12 cellular contexts compared by ENCODE assay signal in genomic region chr2:218895326-218895725, GRCh38. TPM values are rescaled to one million over a fixed set of nuclear protein-coding genes. Genes with fewer than 3 reads are reported as not detected.
A peak's percentile ranks its signal among the peaks of the same experiment; 100 is the strongest.
DNase-seq lines count a peak whose midpoint lies in the region; ATAC-seq, FAIRE-seq and TF ChIP-seq lines count a peak whose summit lies in the region.
"Had no signal": no experiment of that assay in that cellular context is flagged by ENCODE, and none has a peak within 500 bp of the region (broad histone marks: within the 10 kb centered on the region; RNA-seq: fewer than 3 reads in every experiment).

No MANE protein-coding gene starts in this region.

- H3K79me2 ChIP-seq in hepatocyte = no peaks in the 10 kb centered on the region

- H3K27ac ChIP-seq in Panc1 (ENCODE audit: low read length) = peak overlapping the region; percentile 80
- H3K27ac ChIP-seq in hepatocyte = peak overlapping the region; percentile 71
- H3K27ac ChIP-seq in brain microvascular endothelial cell = no peak overlapping the region
- H3K27ac ChIP-seq: C4-2B, SJSA1 had no signal

- no peaks in the 10 kb centered on the region for H3K9me2 ChIP-seq in hepatocyte (replicated peaks; ENCODE audit: insufficient read depth)

- H3K9me3 ChIP-seq in Panc1 (ENCODE audit: control insufficient read depth, insufficient read depth, low read depth, low read length) (no peaks in the 10 kb centered on the region), hepatocyte (ENCODE audit: low read depth) (no peaks in the 10 kb centered on the region)

- peaks cover 54% of the 10 kb centered on the region for H3K4me1 ChIP-seq in Panc1 (ENCODE audit: control insufficient read depth, insufficient read depth, low read length)
- H3K4me1 ChIP-seq in hepatocyte (ENCODE audit: insufficient read depth) = peaks cover 51% of the 10 kb centered on the region

- no peaks in the 10 kb centered on the region for H3K36me3 ChIP-seq in Panc1 (ENCODE audit: control insufficient read depth, insufficient read depth, low read length)
- no peaks in the 10 kb centered on the region for H3K36me3 ChIP-seq in hepatocyte (replicated peaks; ENCODE audit: insufficient read depth, low read depth)
- no peaks in the 10 kb centered on the region for H3K36me3 ChIP-seq in brain microvascular endothelial cell (replicated peaks)
- H3K36me3 ChIP-seq: SJSA1 had no signal

- H3K4me2 ChIP-seq in hepatocyte = peak overlapping the region; percentile 45

- no peak overlapping the region for H2AFZ ChIP-seq in hepatocyte

- TF ChIP-seq CTCF in Panc1 (IDR thresholded peaks at IDR 0.05) (no peak), hepatocyte (IDR thresholded peaks at IDR 0.05; ENCODE audit: poor library complexity) (no peak), brain microvascular endothelial cell (IDR thresholded peaks at IDR 0.05; ENCODE audit: low read depth, low read length, missing control alignments) (no peak)

- no TSS peak for BruUV-seq in Panc1 (replicated peaks; lab: Mats Ljungman, UMichigan)

- H3K27me3 Mint-ChIP-seq in stimulated activated naive CD8-positive, alpha-beta T cell treated with anti-CD3 and anti-CD28 coated beads, Interleukin-15, Interleukin-2, amounts not matched to agents 100 ng/mL and 50 ng/mL, for 24 hours = peaks cover 17% of the 10 kb centered on the region

- intact Hi-C loops in Panc1 (cut with micrococcal nuclease; ENCODE audit: unreplicated experiment) = no loop called here

- H3K4me3 ChIP-seq in Panc1 (ENCODE audit: low read depth in 2 of 2, low read length in 2 of 2) (no peak overlapping the region), hepatocyte (no peak overlapping the region), brain microvascular endothelial cell (ENCODE audit: low read depth, low read length) (no peak overlapping the region)
- H3K4me3 ChIP-seq: SJSA1 had no signal

- no peak for ATAC-seq in stimulated activated naive CD8-positive, alpha-beta T cell treated with anti-CD3 and anti-CD28 coated beads, Interleukin-15, Interleukin-2, amounts not matched to agents 100 U/mL and 50 U/mL, for 24 hours
- ATAC-seq in Panc1 = no peak

- H3K9me3 Mint-ChIP-seq in stimulated activated naive CD8-positive, alpha-beta T cell treated with anti-CD3 and anti-CD28 coated beads, Interleukin-15, Interleukin-2, amounts not matched to agents 100 ng/mL and 50 ng/mL, for 24 hours = no peaks in the 10 kb centered on the region

- WGBS in hepatocyte (ENCODE audit: low lambda C conversion rate, missing lambda C conversion rate) = 38% methylated on average over 3 of the region's 3 CpGs

- H3K36me3 Mint-ChIP-seq in stimulated activated naive CD8-positive, alpha-beta T cell treated with anti-CD3 and anti-CD28 coated beads, Interleukin-15, Interleukin-2, amounts not matched to agents 100 ng/mL and 50 ng/mL, for 24 hours (ENCODE audit: low read depth) = no peaks in the 10 kb centered on the region

- CTCF ChIA-PET in Panc1 (lab: Charles Lee) = interaction anchor here (0.6 kb wide), 1 partner anchor 32 kb away, joined by 3 read pairs; no protein-coding TSS in a partner anchor

- no peak for FAIRE-seq in urothelium cell line (lab: Jason Lieb, UNC)

- no peak for DNase-seq in stimulated activated naive CD8-positive, alpha-beta T cell treated with anti-CD3 and anti-CD28 coated beads, Interleukin-15, Interleukin-2, amounts not matched to agents 100 U/mL and 50 U/mL, for 24 hours
- DNase-seq in Panc1 (ENCODE audit: low read depth, low spot score) = no peak
- DNase-seq in hepatocyte (ENCODE audit: low spot score) = peak; percentile 60
- peak; percentile 83 for DNase-seq in urothelium cell line (ENCODE audit: low spot score)
- no peak for DNase-seq in DMS114 treated with DMSO at 0.1 percent for 48 hours (lab: John Stamatoyannopoulos, UW; ENCODE audit: unreplicated experiment)
- DNase-seq in brain microvascular endothelial cell = no peak
- DNase-seq in DMS153 (lab: John Stamatoyannopoulos, UW) = no peak
- DNase-seq: activated CD8-positive, alpha-beta memory T cell treated with anti-CD3 and anti-CD28 coated beads for 24 hours; NCI-H2227 treated with DMSO at 0.1 percent for 48 hours had no signal

- H3K27ac Mint-ChIP-seq in stimulated activated naive CD8-positive, alpha-beta T cell treated with anti-CD3 and anti-CD28 coated beads, Interleukin-15, Interleukin-2, amounts not matched to agents 100 ng/mL and 50 ng/mL, for 24 hours = peak overlapping the region; percentile 88

- H3K27me3 ChIP-seq in Panc1 (ENCODE audit: control insufficient read depth, insufficient read depth, low read length) (no peaks in the 10 kb centered on the region), hepatocyte (peaks cover 69% of the 10 kb centered on the region), brain microvascular endothelial cell (replicated peaks) (peaks cover 95% of the 10 kb centered on the region)

- in situ Hi-C loops in Panc1 (cut with HindIII; ENCODE audit: low pct_unique_long_range_greater_than_20kb, low sequenced_read_pairs) = no loop called here
- in situ Hi-C loops in brain microvascular endothelial cell (cut with HindIII; ENCODE audit: low pct_ligation_motif_present, low sequenced_read_pairs) = no loop called here

- POLR2A ChIA-PET in Panc1 (lab: Charles Lee) = interaction anchor here (0.6 kb wide), 1 partner anchor 209 kb away, joined by 4 read pairs; no protein-coding TSS in a partner anchor

- peaks cover 64% of the 10 kb centered on the region for H3K4me1 Mint-ChIP-seq in stimulated activated naive CD8-positive, alpha-beta T cell treated with anti-CD3 and anti-CD28 coated beads, Interleukin-15, Interleukin-2, amounts not matched to agents 100 ng/mL and 50 ng/mL, for 24 hours (ENCODE audit: low read depth)

- peak overlapping the region; percentile 77 for H3K4me3 Mint-ChIP-seq in stimulated activated naive CD8-positive, alpha-beta T cell treated with anti-CD3 and anti-CD28 coated beads, Interleukin-15, Interleukin-2, amounts not matched to agents 100 ng/mL and 50 ng/mL, for 24 hours

- H4K20me1 ChIP-seq in hepatocyte (ENCODE audit: insufficient read depth, poor library complexity, severe bottlenecking) = no peaks in the 10 kb centered on the region

RNA-seq across cellular contexts. Expression of gene WNT10A, which starts 14.7 kb away (rescaled TPM):
- 9.2 TPM for total RNA-seq in Panc1 (2021; ENCODE audit: unreplicated experiment)
- 8.6 TPM for polyA plus RNA-seq in Panc1 (2012; ENCODE audit: insufficient read length)
- total RNA-seq in hepatocyte = 1.9 and 2.3 TPM in 2 replicates
- polyA plus RNA-seq in hepatocyte = 1.9 and 5.7 TPM in 2 replicates
- total RNA-seq: SJSA1 had no signal

RNA-seq across cellular contexts. Expression of gene WNT6, which starts 35.7 kb away (rescaled TPM):
- total RNA-seq in Panc1 (2021; ENCODE audit: unreplicated experiment) = 8.1 TPM
- 3.9 TPM for polyA plus RNA-seq in Panc1 (2012; ENCODE audit: insufficient read length)
- 7.1 and 11.3 TPM in 2 replicates for total RNA-seq in hepatocyte
- 22.8 and 39.3 TPM in 2 replicates for polyA plus RNA-seq in hepatocyte
- total RNA-seq: SJSA1 had no signal

Comparison
In these comparisons a context has a peak if more than half of its experiments do, and no peak if none do; other contexts are left out.
1. DNase-seq: peak in hepatocyte (single experiment) and urothelium cell line (single experiment); none in stimulated activated naive CD8-positive, alpha-beta T cell treated with anti-CD3 and anti-CD28 coated beads, Interleukin-15, Interleukin-2, amounts not matched to agents 100 U/mL and 50 U/mL, for 24 hours (single experiment), Panc1 (single experiment), DMS114 treated with DMSO at 0.1 percent for 48 hours (single experiment), brain microvascular endothelial cell (single experiment) and DMS153 (single experiment).